Comparison of ENCODE assay signal across 15 cellular contexts in genomic region chr6:63560806-63561672, GRCh38. TPM values are rescaled to one million over a fixed set of nuclear protein-coding genes. Genes with fewer than 3 reads are reported as not detected.
A peak's percentile ranks its signal among the peaks of the same experiment; 100 is the strongest.
DNase-seq lines count a peak whose midpoint lies in the region; ATAC-seq and TF ChIP-seq lines count a peak whose summit lies in the region.
"Had no signal": no experiment of that assay in that cellular context is flagged by ENCODE, and none has a peak within 500 bp of the region (broad histone marks: within the 10 kb centered on the region; RNA-seq: fewer than 3 reads in every experiment).

No MANE protein-coding gene starts in this region.

- no peak overlapping the region for H2BK12ac ChIP-seq in mesenchymal stem cell (ENCODE audit: low read length in 2 of 2)

- no peak overlapping the region for H2BK120ac ChIP-seq in mesenchymal stem cell (ENCODE audit: low read depth, low read length)

- no peak overlapping the region for H2BK15ac ChIP-seq in mesenchymal stem cell (ENCODE audit: low read depth, poor library complexity, severe bottlenecking)

- H3K4me2 ChIP-seq in mesenchymal stem cell (ENCODE audit: low read length, poor library complexity, severe bottlenecking) = no peak overlapping the region

- H4K8ac ChIP-seq in mesenchymal stem cell (ENCODE audit: low read length) = no peak overlapping the region

- H3K23ac ChIP-seq in mesenchymal stem cell (ENCODE audit: low read length in 2 of 2) = no peak overlapping the region

- no peak overlapping the region for H2AFZ ChIP-seq in mesenchymal stem cell (ENCODE audit: low read depth, low read length)
- H2AFZ ChIP-seq: parathyroid adenoma had no signal

- no peak overlapping the region for H3K9ac ChIP-seq in mesenchymal stem cell (ENCODE audit: low read length)
- H3K9ac ChIP-seq: parathyroid adenoma had no signal

- H4K91ac ChIP-seq in mesenchymal stem cell (ENCODE audit: low read length) = no peak overlapping the region

- H3K27me3 ChIP-seq in mesenchymal stem cell (ENCODE audit: control insufficient read depth in 1 of 2, insufficient read depth in 1 of 2, low read length in 2 of 2) = no peaks in the 10 kb centered on the region

- no peaks in the 10 kb centered on the region for H3K79me1 ChIP-seq in mesenchymal stem cell (replicated peaks; ENCODE audit: low read length, poor library complexity, severe bottlenecking)

- no peak overlapping the region for H3K4me3 ChIP-seq in mesenchymal stem cell (ENCODE audit: insufficient read depth in 1 of 2, low read depth in 1 of 2, low read length in 2 of 2)

- no peak overlapping the region for H2AK5ac ChIP-seq in mesenchymal stem cell (ENCODE audit: low read length, severe bottlenecking)

- 83% methylated on average over 2 of the region's 3 CpGs for WGBS in mesenchymal stem cell

- no peak for TF ChIP-seq CTCF in GM10266 (IDR thresholded peaks at IDR 0.05; ENCODE audit: control insufficient read depth, insufficient read depth, low read depth, missing control alignments)

- H3K4me1 ChIP-seq in mesenchymal stem cell (ENCODE audit: control insufficient read depth, insufficient read depth, low read depth, low read length) = no peaks in the 10 kb centered on the region
- H3K4me1 ChIP-seq: parathyroid adenoma had no signal

- H2BK5ac ChIP-seq in mesenchymal stem cell (ENCODE audit: low read depth, low read length, poor library complexity, severe bottlenecking) = no peak overlapping the region

- H3K36me3 ChIP-seq in mesenchymal stem cell (ENCODE audit: control insufficient read depth in 1 of 2, insufficient read depth in 2 of 2, low read depth in 1 of 2, low read length in 2 of 2) = no peaks in the 10 kb centered on the region

- no peak overlapping the region for H3K18ac ChIP-seq in mesenchymal stem cell (ENCODE audit: low read depth in 1 of 2, low read length in 2 of 2)

- ATAC-seq in esophagus mucosa = peak; percentile 74

- peak; percentile 11 for DNase-seq in AG08395 (ENCODE audit: low spot score)
- DNase-seq in NCI-H226 = peak; percentile 47
- DNase-seq in mesenchymal stem cell = peak; percentile 50
- DNase-seq in NCI-H2081 treated with DMSO at 0.1 percent for 48 hours (lab: John Stamatoyannopoulos, UW) = no peak
- DNase-seq in GM10266 (ENCODE audit: extremely low spot score) = no peak
- DNase-seq in NCI-H748 treated with DMSO at 0.1 percent for 48 hours (lab: John Stamatoyannopoulos, UW) = no peak
- no peak for DNase-seq in NK-92 treated with Interleukin-12 subunit alpha and Interleukin-12 subunit beta, amount 100 ng/mL, for 24 hours (lab: John Stamatoyannopoulos, UW)
- DNase-seq: activated effector memory CD4-positive, alpha-beta T cell treated with anti-CD3 and anti-CD28 coated beads, Interleukin-2, amount 50 U/mL, for 16 hours; kidney; NCI-H1694 treated with DMSO at 0.1 percent for 48 hours; NCI-H510A treated with DMSO at 0.1 percent for 48 hours; OCI-M1 had no signal

- H3K27ac ChIP-seq in mesenchymal stem cell (ENCODE audit: low read length, poor library complexity, severe bottlenecking) = no peak overlapping the region
- H3K27ac ChIP-seq: HL-60, parathyroid adenoma had no signal

- H3K14ac ChIP-seq in mesenchymal stem cell (ENCODE audit: low read length in 2 of 2) = no peak overlapping the region

- no peaks in the 10 kb centered on the region for H3K9me3 ChIP-seq in mesenchymal stem cell (ENCODE audit: control insufficient read depth, low read length)

- H3K4ac ChIP-seq in mesenchymal stem cell (ENCODE audit: low read depth in 1 of 2, low read length in 2 of 2) = no peak overlapping the region

RNA-seq across cellular contexts. Expression of gene PTP4A1, which starts 11.2 kb away (rescaled TPM):
- total RNA-seq in esophagus mucosa = 97.3 TPM
- polyA plus RNA-seq in mesenchymal stem cell (2013, experiment 1 of 2) = 80.4 TPM
- polyA plus RNA-seq in mesenchymal stem cell (2013, experiment 2 of 2) = 82.9 TPM

Comparison
In these comparisons a context has a peak if more than half of its experiments do, and no peak if none do; other contexts are left out.
1. DNase-seq: peak in AG08395 (single experiment), NCI-H226 (single experiment) and mesenchymal stem cell (single experiment); none in NCI-H2081 treated with DMSO at 0.1 percent for 48 hours (single experiment), GM10266 (single experiment), NCI-H748 treated with DMSO at 0.1 percent for 48 hours (single experiment) and NK-92 treated with Interleukin-12 subunit alpha and Interleukin-12 subunit beta, amount 100 ng/mL, for 24 hours (single experiment).